ENCODE assay signal across 8 cellular contexts in the genomic region with DNA sequence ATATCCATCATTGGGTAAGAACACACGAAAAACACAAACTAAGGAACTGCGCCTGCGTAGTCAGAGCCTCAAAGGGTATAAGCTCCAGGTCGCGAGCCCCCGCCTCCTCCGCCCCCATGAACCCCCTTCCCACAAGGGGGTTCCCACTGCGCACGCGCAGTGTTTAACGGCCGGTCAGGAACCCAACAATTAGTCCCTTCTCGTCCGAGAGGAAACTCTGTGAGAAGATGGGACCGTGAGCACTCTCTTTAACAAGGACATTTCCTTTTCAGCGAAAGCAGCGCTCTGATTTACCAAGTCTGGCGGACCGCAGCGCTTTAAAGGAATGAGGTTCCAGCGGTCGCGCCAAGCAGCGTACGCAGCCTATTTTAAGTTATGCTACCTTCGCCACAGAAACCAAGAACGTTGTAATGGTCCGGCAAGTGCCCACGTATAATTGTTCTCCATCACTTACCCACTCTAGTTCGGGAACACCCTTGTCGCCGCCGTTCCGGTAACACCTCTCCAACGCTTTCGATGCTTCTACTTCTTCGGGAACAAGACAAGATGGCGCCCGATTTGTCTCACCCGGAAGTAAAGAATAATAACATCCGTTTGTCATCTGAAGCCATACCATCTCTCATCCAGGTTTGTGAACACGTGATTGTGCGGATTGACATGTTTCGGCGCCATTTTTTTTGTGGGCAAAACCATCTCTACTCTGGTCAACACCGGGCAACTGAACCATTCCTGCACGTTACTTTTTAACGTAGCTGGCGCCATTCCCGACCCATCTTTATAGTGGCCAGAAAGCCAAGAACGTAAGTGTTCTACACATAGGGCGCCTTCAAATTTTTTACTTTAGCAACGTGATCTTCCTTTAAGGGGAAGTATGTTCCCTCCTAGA. TPM values are rescaled to one million over a fixed set of nuclear protein-coding genes. Genes with fewer than 3 reads are reported as not detected.
DNase-seq lines count a peak whose midpoint lies in the region; TF ChIP-seq lines count a peak whose summit lies in the region.

A gene with protein sequence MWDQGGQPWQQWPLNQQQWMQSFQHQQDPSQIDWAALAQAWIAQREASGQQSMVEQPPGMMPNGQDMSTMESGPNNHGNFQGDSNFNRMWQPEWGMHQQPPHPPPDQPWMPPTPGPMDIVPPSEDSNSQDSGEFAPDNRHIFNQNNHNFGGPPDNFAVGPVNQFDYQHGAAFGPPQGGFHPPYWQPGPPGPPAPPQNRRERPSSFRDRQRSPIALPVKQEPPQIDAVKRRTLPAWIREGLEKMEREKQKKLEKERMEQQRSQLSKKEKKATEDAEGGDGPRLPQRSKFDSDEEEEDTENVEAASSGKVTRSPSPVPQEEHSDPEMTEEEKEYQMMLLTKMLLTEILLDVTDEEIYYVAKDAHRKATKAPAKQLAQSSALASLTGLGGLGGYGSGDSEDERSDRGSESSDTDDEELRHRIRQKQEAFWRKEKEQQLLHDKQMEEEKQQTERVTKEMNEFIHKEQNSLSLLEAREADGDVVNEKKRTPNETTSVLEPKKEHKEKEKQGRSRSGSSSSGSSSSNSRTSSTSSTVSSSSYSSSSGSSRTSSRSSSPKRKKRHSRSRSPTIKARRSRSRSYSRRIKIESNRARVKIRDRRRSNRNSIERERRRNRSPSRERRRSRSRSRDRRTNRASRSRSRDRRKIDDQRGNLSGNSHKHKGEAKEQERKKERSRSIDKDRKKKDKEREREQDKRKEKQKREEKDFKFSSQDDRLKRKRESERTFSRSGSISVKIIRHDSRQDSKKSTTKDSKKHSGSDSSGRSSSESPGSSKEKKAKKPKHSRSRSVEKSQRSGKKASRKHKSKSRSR (minus strand): TSS at position 548 of the 886 bp plus-strand sequence. CDS start 10,649 bp downstream, outside the sequence.

- H3K4me3 ChIP-seq in effector memory CD4-positive, alpha-beta T cell (ENCODE audit: insufficient read depth, low read depth, low read length, poor library complexity, severe bottlenecking), result peak within 1 kb of the TSS; percentile 99

- H3K27ac ChIP-seq in effector memory CD4-positive, alpha-beta T cell (ENCODE audit: insufficient read depth, low read length, poor library complexity, severe bottlenecking), result peak within 1 kb of the TSS; percentile 100

- CTCF ChIA-PET in activated CD8-positive, alpha-beta memory T cell treated with anti-CD3 and anti-CD28 coated beads for 36 hours (lab: Charles Lee), result interaction anchor here (1.3 to 3.6 kb wide), 3 partner anchors 10 to 94 kb away, joined by 5 to 18 read pairs (median 5); no protein-coding TSS in a partner anchor

- H3K36me3 ChIP-seq in effector memory CD4-positive, alpha-beta T cell (ENCODE audit: control insufficient read depth, insufficient read depth, low read length), result no peaks in the 10 kb centered on the region

- H3K9me3 ChIP-seq in effector memory CD4-positive, alpha-beta T cell (ENCODE audit: control insufficient read depth, low read length), result no peaks in the 10 kb centered on the region

- peaks cover 32% of the 10 kb centered on the region for H3K4me1 ChIP-seq in effector memory CD4-positive, alpha-beta T cell (ENCODE audit: control insufficient read depth, insufficient read depth, low read length, poor library complexity, severe bottlenecking)

- peak; percentile 92 for DNase-seq in CMK (ENCODE audit: low read depth)
- peak; percentile 84 for DNase-seq in GM20000 (ENCODE audit: low spot score)
- DNase-seq in HT-29 (ENCODE audit: low spot score), result peak; percentile 97
- peak; percentile 86 to 99 for DNase-seq in NOMO-1 (lab: John Stamatoyannopoulos, UW; ENCODE audit: unreplicated experiment in 2 of 2)
- peak; percentile 80 to 86 (median 83) for DNase-seq in effector memory CD4-positive, alpha-beta T cell
- DNase-seq in lung microvascular endothelial cell (ENCODE audit: low read depth in 2 of 2), result peak; percentile 99
- DNase-seq in stimulated activated CD4-positive, alpha-beta T cell treated with anti-CD3 and anti-CD28 coated beads, TNF-alpha, amount 100 ng/mL, for 48 hours (ENCODE audit: low read depth in 3 of 3), result peak; percentile 69 to 76 (median 75)

- POLR2A ChIA-PET in activated CD8-positive, alpha-beta memory T cell treated with anti-CD3 and anti-CD28 coated beads for 36 hours (lab: Charles Lee), result interaction anchor here (0.5 to 1.4 kb wide), 4 partner anchors 30 to 90 kb away, joined by 3 to 4 read pairs (median 3); no protein-coding TSS in a partner anchor

- H3K27me3 ChIP-seq in effector memory CD4-positive, alpha-beta T cell (replicated peaks; ENCODE audit: control insufficient read depth, insufficient read depth, low read length, poor library complexity, severe bottlenecking), result no peaks in the 10 kb centered on the region

- no peak for TF ChIP-seq CTCF in GM20000 (IDR thresholded peaks at IDR 0.05; ENCODE audit: extremely low read depth, missing control alignments)

RNA-seq across cellular contexts. Expression of the gene that starts here (rescaled TPM):
- 27.9 and 32.9 TPM in 2 replicates for total RNA-seq in HT-29 (2014; rRNA removed; shearing (Covaris generic))
- total RNA-seq in activated CD8-positive, alpha-beta memory T cell treated with anti-CD3 and anti-CD28 coated beads for 36 hours, result 10 to 100 TPM; 87.2 TPM
- total RNA-seq in lung microvascular endothelial cell, result 22.7 and 35.3 TPM in 2 replicates

Comparison
In these comparisons a context has a peak if more than half of its experiments do, and no peak if none do; other contexts are left out.
1. Peak in every context shown above with its lines: DNase-seq, H3K4me3 ChIP-seq and H3K27ac ChIP-seq.